Comparison of ENCODE assay signal across 8 cellular contexts in genomic region chr11:87038235-87038960, GRCh38. TPM values are rescaled to one million over a fixed set of nuclear protein-coding genes. Genes with fewer than 3 reads are reported as not detected.
A peak's percentile ranks its signal among the peaks of the same experiment; 100 is the strongest.
DNase-seq lines count a peak whose midpoint lies in the region; ATAC-seq and TF ChIP-seq lines count a peak whose summit lies in the region.

No MANE protein-coding gene starts in this region.

- H3K27ac ChIP-seq in HL-60 (replicated peaks) (peak overlapping the region; percentile 51), angular gyrus (ENCODE audit: low read depth, low read length) (peak overlapping the region; percentile 74), stomach (peak overlapping the region; percentile 81 to 91 (median 89))

- no peaks in the 10 kb centered on the region for H3K9me3 ChIP-seq in stomach

- peaks cover 0 to 3% (median 2%) of the 10 kb centered on the region in 3 donors for H3K27me3 Mint-ChIP-seq in immature natural killer cell (ENCODE audit: low read depth in 3 of 3)

- WGBS in stomach, 5 donors, result 12 to 14% (median 12%) methylated on average over 9 of the region's 9 CpGs

- peaks cover 11 to 47% (median 26%) of the 10 kb centered on the region in 4 donors for H3K4me1 ChIP-seq in stomach

- peak overlapping the region; percentile 84 to 96 (median 90) for H3K27ac Mint-ChIP-seq in immature natural killer cell

- no peaks in the 10 kb centered on the region for H3K36me3 Mint-ChIP-seq in immature natural killer cell

- TF ChIP-seq CTCF in AG10803 (conservative IDR thresholded peaks at IDR 0.05; ENCODE audit: low read length) (no peak), HL-60 (IDR thresholded peaks at IDR 0.05; ENCODE audit: insufficient read depth, low read length) (no peak), stomach (IDR thresholded peaks at IDR 0.05) (no peak)

- H3K9me3 Mint-ChIP-seq in immature natural killer cell, result no peaks in the 10 kb centered on the region

- peaks cover 41 to 53% of the 10 kb centered on the region in 2 donors for H3K4me1 Mint-ChIP-seq in immature natural killer cell

- H3K4me3 ChIP-seq in AG10803 (ENCODE audit: low read length) (peak overlapping the region; percentile 93), HL-60 (replicated peaks; ENCODE audit: insufficient read depth, low read length) (peak overlapping the region; percentile 94), stomach (peak overlapping the region; percentile 68 to 91 (median 70))

- no peak for ATAC-seq in HG03469 (IDR thresholded peaks at IDR 0.05; ENCODE audit: unreplicated experiment)

- no peak for TF ChIP-seq EP300 in stomach (IDR thresholded peaks at IDR 0.05)

- H3K27me3 ChIP-seq in HL-60 (ENCODE audit: insufficient read depth, poor library complexity, severe bottlenecking) (no peaks in the 10 kb centered on the region), stomach (no peaks in the 10 kb centered on the region)

- peaks cover 0 to 6% (median 3%) of the 10 kb centered on the region in 4 donors for H3K36me3 ChIP-seq in stomach

- no peak for TF ChIP-seq POLR2A in stomach (IDR thresholded peaks at IDR 0.05)

- DNase-seq in AG10803 (ENCODE audit: low read depth) (no peak), HL-60 (ENCODE audit: low read depth in 1 of 2, low spot score in 1 of 2) (no peak), immature natural killer cell (no peak), stomach (no peak), NCI-H1105 treated with DMSO at 0.1 percent for 48 hours (lab: John Stamatoyannopoulos, UW) (no peak), occipital lobe (lab: John Stamatoyannopoulos, UW) (no peak)

- peak overlapping the region; percentile 93 to 99 (median 97) for H3K4me3 Mint-ChIP-seq in immature natural killer cell

- intact Hi-C loops in stomach (cut with DNase I; ENCODE audit: low total_unique reads), result loop anchor here (10.0 kb wide), 1 partner anchor 84 kb away; the partner anchor contains the start of gene FZD4

RNA-seq across cellular contexts. Expression of gene TMEM135, which starts 0.7 kb away (rescaled TPM):
- polyA plus RNA-seq in immature natural killer cell (10 to 100 TPM in 2 of 3 donors, 1 to 10 TPM in 1; 7.3 to 20.2 (median 11.3) TPM), stomach (1 to 10 TPM; 2.8 to 4.9 (median 3.0) TPM)
- total RNA-seq in stomach (100 to 1,000 TPM in 1 of 5 donors, 10 to 100 TPM in 2, 1 to 10 TPM in 1, under 1 TPM in 1; 0.58 to 202 (median 10.3) TPM), occipital lobe (43.2 TPM)
